Comparison of ENCODE assay signal across 1 cellular context in genomic region chr6:53547166-53547814, GRCh38.
TF ChIP-seq lines count a peak whose summit lies in the region.

No MANE protein-coding gene starts in this region.

TF ChIP-seq in GM23338, 12 proteins besides CTCF, POLR2A, EP300 and RAD21 (continued from another document):
- TF ChIP-seq ZNF462 (CRISPR knock-in tag; IDR thresholded peaks at IDR 0.05) (no peak), STAT1 (IDR thresholded peaks at IDR 0.05; ENCODE audit: unreplicated experiment) (no peak), EZH2phosphoT487 (IDR thresholded peaks at IDR 0.05; ENCODE audit: unreplicated experiment) (no peak), EZH2 (IDR thresholded peaks at IDR 0.05; ENCODE audit: low read depth, unreplicated experiment) (no peak), JUNB (IDR thresholded peaks at IDR 0.05; ENCODE audit: unreplicated experiment) (no peak)
